Comparison of ENCODE assay signal across 1 cellular context in genomic region chr11:2728128-2728662, GRCh38.
TF ChIP-seq lines count a peak whose summit lies in the region.

No MANE protein-coding gene starts in this region.

TF ChIP-seq in HepG2, 621 proteins besides CTCF, POLR2A, EP300 and RAD21 (continued from another document and continues in another):
- TF ChIP-seq RNF219 (CRISPR knock-in tag; IDR thresholded peaks at IDR 0.05): no peak
- no peak for TF ChIP-seq ZFYVE20 (CRISPR knock-in tag; IDR thresholded peaks at IDR 0.05; ENCODE audit: borderline replicate concordance, low read depth)
- no peak for TF ChIP-seq PBX3 (CRISPR knock-in tag; IDR thresholded peaks at IDR 0.05; ENCODE audit: borderline replicate concordance)
- no peak for TF ChIP-seq ZNF782 (CRISPR knock-in tag; IDR thresholded peaks at IDR 0.05; ENCODE audit: borderline replicate concordance)
- TF ChIP-seq ZNF414 (CRISPR knock-in tag; IDR thresholded peaks at IDR 0.05): no peak; the same call in 1 of the 2 replicates
- no peak for TF ChIP-seq SP4 (CRISPR knock-in tag; IDR thresholded peaks at IDR 0.05)
- TF ChIP-seq HNRNPH1 (optimal IDR thresholded peaks at IDR 0.05; ENCODE audit: low read depth, low read length): peak; percentile 30
- no peak for TF ChIP-seq ATF2 (CRISPR knock-in tag; IDR thresholded peaks at IDR 0.05)
- TF ChIP-seq ZUFSP (CRISPR knock-in tag; IDR thresholded peaks at IDR 0.05; ENCODE audit: borderline replicate concordance): no peak
- TF ChIP-seq NCOA1 (CRISPR knock-in tag; IDR thresholded peaks at IDR 0.05): no peak
- 0 out of 2 replicates have a peak, but pooled peaks have one; percentile 1 for TF ChIP-seq HNF1B (CRISPR knock-in tag; IDR thresholded peaks at IDR 0.05)
- TF ChIP-seq ZNF747 (CRISPR knock-in tag; IDR thresholded peaks at IDR 0.05; ENCODE audit: borderline replicate concordance): no peak
- peak; percentile 17 for TF ChIP-seq RBM22 (optimal IDR thresholded peaks at IDR 0.05; ENCODE audit: low read length)
- 0 out of 2 replicates have a peak, but pooled peaks have one; percentile 7 for TF ChIP-seq POGK (CRISPR knock-in tag; conservative IDR thresholded peaks at IDR 0.05)
- TF ChIP-seq ZFP91 (CRISPR knock-in tag; IDR thresholded peaks at IDR 0.05; ENCODE audit: borderline replicate concordance): no peak
- TF ChIP-seq LBX2 (CRISPR knock-in tag; IDR thresholded peaks at IDR 0.05; ENCODE audit: borderline replicate concordance): no peak
- no peak for TF ChIP-seq HOXA5 (CRISPR knock-in tag; IDR thresholded peaks at IDR 0.05)
- no peak for TF ChIP-seq NCOR1 (IDR thresholded peaks at IDR 0.05; ENCODE audit: borderline replicate concordance, low read length)
- TF ChIP-seq GPBP1L1 (CRISPR knock-in tag; IDR thresholded peaks at IDR 0.05): no peak
- TF ChIP-seq ZNF10 (CRISPR knock-in tag; IDR thresholded peaks at IDR 0.05; ENCODE audit: borderline replicate concordance, low read depth): no peak
- no peak for TF ChIP-seq RXRB (CRISPR knock-in tag; IDR thresholded peaks at IDR 0.05; ENCODE audit: borderline replicate concordance)
- TF ChIP-seq HMGA1 (CRISPR knock-in tag; conservative IDR thresholded peaks at IDR 0.05): no peak
- TF ChIP-seq ZBTB39 (CRISPR knock-in tag; IDR thresholded peaks at IDR 0.05): 0 out of 2 replicates have a peak, but pooled peaks have one; percentile 11
- no peak for TF ChIP-seq MZF1 (CRISPR knock-in tag; IDR thresholded peaks at IDR 0.05; ENCODE audit: borderline replicate concordance)
- TF ChIP-seq ZNF614 (CRISPR knock-in tag; IDR thresholded peaks at IDR 0.05; ENCODE audit: borderline replicate concordance): no peak
- no peak for TF ChIP-seq GPN1 (CRISPR knock-in tag; IDR thresholded peaks at IDR 0.05; ENCODE audit: borderline replicate concordance)
- TF ChIP-seq BRF2 (CRISPR knock-in tag; IDR thresholded peaks at IDR 0.05): no peak
- TF ChIP-seq KLF9 (CRISPR knock-in tag; IDR thresholded peaks at IDR 0.05; ENCODE audit: low read depth): no peak
- no peak for TF ChIP-seq HIVEP1 (CRISPR knock-in tag; IDR thresholded peaks at IDR 0.05)
- no peak for TF ChIP-seq THYN1 (CRISPR knock-in tag; IDR thresholded peaks at IDR 0.05; ENCODE audit: borderline replicate concordance, low read depth)
- no peak for TF ChIP-seq KLF16 (CRISPR knock-in tag; IDR thresholded peaks at IDR 0.05)
- no peak for TF ChIP-seq SUZ12 (IDR thresholded peaks at IDR 0.05; ENCODE audit: low read depth, low read length)
- TF ChIP-seq HIC2 (CRISPR knock-in tag; IDR thresholded peaks at IDR 0.05; ENCODE audit: low read depth): no peak; the same call in 1 of the 2 replicates
- TF ChIP-seq MIER3 (CRISPR knock-in tag; IDR thresholded peaks at IDR 0.05; ENCODE audit: borderline replicate concordance): no peak
